In the genomic region with DNA sequence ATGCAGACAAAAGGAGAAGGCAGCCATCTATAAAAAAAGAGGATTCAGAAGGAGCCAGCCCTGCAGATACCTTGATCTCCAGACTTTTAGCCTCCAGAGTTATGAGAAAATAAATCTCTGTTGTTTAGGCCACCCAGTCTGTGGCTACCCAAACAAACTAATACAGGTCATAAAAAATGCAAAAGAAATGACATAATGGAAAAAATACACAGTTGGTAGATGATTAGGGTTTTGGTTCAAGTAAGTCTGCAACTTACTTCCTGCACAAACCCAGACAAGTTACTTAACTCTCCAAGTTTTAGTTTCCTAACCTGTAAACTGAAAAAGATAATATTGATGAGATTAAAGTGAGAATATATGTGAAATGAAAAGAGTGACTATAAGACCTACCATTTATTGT, we compare ENCODE assay signal across 28 cellular contexts. TPM values are rescaled to one million over a fixed set of nuclear protein-coding genes. Genes with fewer than 3 reads are reported as not detected.
DNase-seq lines count a peak whose midpoint lies in the region; ATAC-seq, FAIRE-seq and TF ChIP-seq lines count a peak whose summit lies in the region.
"Had no signal": no experiment of that assay in that cellular context is flagged by ENCODE, and none has a peak within 500 bp of the region (broad histone marks: within the 10 kb centered on the region; RNA-seq: fewer than 3 reads in every experiment).

No MANE protein-coding gene starts in this region.

- TF ChIP-seq CTCF in activated CD8-positive, alpha-beta T cell treated with anti-CD3 and anti-CD28 coated beads for 36 hours (IDR thresholded peaks at IDR 0.05), result no peak
- TF ChIP-seq CTCF in D721Med (IDR thresholded peaks at IDR 0.05; ENCODE audit: insufficient read depth, missing control alignments), result no peak

- H3K36me3 Mint-ChIP-seq in activated CD8-positive, alpha-beta T cell treated with anti-CD3 and anti-CD28 coated beads for 36 hours (ENCODE audit: low read depth), result peaks cover 52% of the 10 kb centered on the region
- peaks cover 43% of the 10 kb centered on the region for H3K36me3 Mint-ChIP-seq in activated CD8-positive, alpha-beta T cell treated with anti-CD3 and anti-CD28 coated beads, Interleukin-2, amount 10 ng/mL, durations not matched to agents 7 days and 5 days (ENCODE audit: low read depth)
- peaks cover 49% of the 10 kb centered on the region for H3K36me3 Mint-ChIP-seq in effector memory CD8-positive, alpha-beta T cell (ENCODE audit: insufficient read depth)

- no peaks in the 10 kb centered on the region for H3K27me3 Mint-ChIP-seq in activated CD8-positive, alpha-beta T cell treated with anti-CD3 and anti-CD28 coated beads for 36 hours
- H3K27me3 Mint-ChIP-seq in activated CD8-positive, alpha-beta T cell treated with anti-CD3 and anti-CD28 coated beads, Interleukin-2, amount 10 ng/mL, durations not matched to agents 7 days and 5 days (ENCODE audit: low read depth), result no peaks in the 10 kb centered on the region
- H3K27me3 Mint-ChIP-seq in effector memory CD8-positive, alpha-beta T cell, result no peaks in the 10 kb centered on the region
- H3K27me3 Mint-ChIP-seq: CD8-positive, alpha-beta memory T cell had no signal

- intact Hi-C loops in activated CD8-positive, alpha-beta T cell treated with anti-CD3 and anti-CD28 coated beads for 36 hours (cut with micrococcal nuclease), result no loop called here

- peak; percentile 51 for FAIRE-seq in D721Med (lab: Jason Lieb, UNC)
- FAIRE-seq: GM12891 had no signal

- no peaks in the 10 kb centered on the region for H3K9me3 Mint-ChIP-seq in activated CD8-positive, alpha-beta T cell treated with anti-CD3 and anti-CD28 coated beads for 36 hours
- no peaks in the 10 kb centered on the region for H3K9me3 Mint-ChIP-seq in activated CD8-positive, alpha-beta T cell treated with anti-CD3 and anti-CD28 coated beads, Interleukin-2, amount 10 ng/mL, durations not matched to agents 7 days and 5 days (ENCODE audit: insufficient read depth)
- H3K9me3 Mint-ChIP-seq in effector memory CD8-positive, alpha-beta T cell, result no peaks in the 10 kb centered on the region
- H3K9me3 Mint-ChIP-seq: CD8-positive, alpha-beta memory T cell had no signal

- H3K27ac Mint-ChIP-seq in activated CD8-positive, alpha-beta T cell treated with anti-CD3 and anti-CD28 coated beads for 36 hours, result peak overlapping the region; percentile 46
- no peak overlapping the region for H3K27ac Mint-ChIP-seq in activated CD8-positive, alpha-beta T cell treated with anti-CD3 and anti-CD28 coated beads, Interleukin-2, amount 10 ng/mL, durations not matched to agents 7 days and 5 days
- H3K27ac Mint-ChIP-seq in effector memory CD8-positive, alpha-beta T cell, result peak overlapping the region; percentile 6 to 80

- no peak overlapping the region for H3K4me3 Mint-ChIP-seq in activated CD8-positive, alpha-beta T cell treated with anti-CD3 and anti-CD28 coated beads for 36 hours
- no peak overlapping the region for H3K4me3 Mint-ChIP-seq in activated CD8-positive, alpha-beta T cell treated with anti-CD3 and anti-CD28 coated beads, Interleukin-2, amount 10 ng/mL, durations not matched to agents 7 days and 5 days
- no peak overlapping the region for H3K4me3 Mint-ChIP-seq in effector memory CD8-positive, alpha-beta T cell
- H3K4me3 Mint-ChIP-seq: CD14-positive monocyte; CD8-positive, alpha-beta memory T cell had no signal

- POLR2A ChIA-PET in activated CD8-positive, alpha-beta T cell treated with anti-CD3 and anti-CD28 coated beads for 36 hours (lab: Charles Lee), result no interaction called here
- POLR2A ChIA-PET in activated CD8-positive, alpha-beta T cell treated with anti-CD3 and anti-CD28 coated beads, Interleukin-2, amount 10 ng/mL, durations not matched to agents 7 days and 5 days (lab: Charles Lee), result no interaction called here

- no peak for ATAC-seq in activated CD8-positive, alpha-beta T cell treated with anti-CD3 and anti-CD28 coated beads for 36 hours
- ATAC-seq in activated CD8-positive, alpha-beta T cell treated with anti-CD3 and anti-CD28 coated beads, Interleukin-2, amount 10 ng/mL, durations not matched to agents 7 days and 5 days, result no peak
- peak; percentile 49 for ATAC-seq in GM19351 (IDR thresholded peaks at IDR 0.05; ENCODE audit: unreplicated experiment)
- no peak for ATAC-seq in effector memory CD8-positive, alpha-beta T cell (replicated peaks)
- ATAC-seq: HCT116, Panc1 had no signal

- peaks cover 20% of the 10 kb centered on the region for H3K4me1 Mint-ChIP-seq in activated CD8-positive, alpha-beta T cell treated with anti-CD3 and anti-CD28 coated beads for 36 hours (ENCODE audit: low read depth)
- peaks cover 13% of the 10 kb centered on the region for H3K4me1 Mint-ChIP-seq in activated CD8-positive, alpha-beta T cell treated with anti-CD3 and anti-CD28 coated beads, Interleukin-2, amount 10 ng/mL, durations not matched to agents 7 days and 5 days (ENCODE audit: low read depth)
- H3K4me1 Mint-ChIP-seq in effector memory CD8-positive, alpha-beta T cell (ENCODE audit: low read depth in 2 of 2), result peaks cover 4 to 21% of the 10 kb centered on the region in 2 donors

- DNase-seq in activated CD8-positive, alpha-beta T cell treated with anti-CD3 and anti-CD28 coated beads for 36 hours, result no peak
- DNase-seq in activated CD8-positive, alpha-beta T cell treated with anti-CD3 and anti-CD28 coated beads, Interleukin-2, amount 10 ng/mL, durations not matched to agents 7 days and 5 days, result no peak
- DNase-seq in D721Med (ENCODE audit: insufficient read length, low spot score) (no peak), superior temporal gyrus (ENCODE audit: extremely low spot score) (no peak), NOMO-1 treated with DMSO at 0.1 percent for 48 hours (lab: John Stamatoyannopoulos, UW; ENCODE audit: unreplicated experiment) (no peak), putamen (ENCODE audit: low spot score) (no peak)
- DNase-seq in effector memory CD8-positive, alpha-beta T cell, result no peak
- DNase-seq: 8988T; ACHN; BE2C; CD8-positive, alpha-beta memory T cell; DMS79 treated with DMSO at 0.1 percent for 48 hours; GF-D8; NCI-H1048; NCI-H1417; NCI-H1694; NCI-H2029 treated with DMSO at 0.1 percent for 48 hours; NCI-H69; SHP77 had no signal

- CTCF ChIA-PET in activated CD8-positive, alpha-beta T cell treated with anti-CD3 and anti-CD28 coated beads for 36 hours (lab: Charles Lee), result interaction anchor here (1.0 kb wide), 1 partner anchor 28 kb away, joined by 4 read pairs; no protein-coding TSS in a partner anchor
- CTCF ChIA-PET in activated CD8-positive, alpha-beta T cell treated with anti-CD3 and anti-CD28 coated beads, Interleukin-2, amount 10 ng/mL, durations not matched to agents 7 days and 5 days (lab: Charles Lee), result no interaction called here

RNA-seq across cellular contexts. Expression of a gene that starts 11.3 kb away (rescaled TPM):
- total RNA-seq in activated CD8-positive, alpha-beta T cell treated with anti-CD3 and anti-CD28 coated beads for 36 hours, result 10 to 100 TPM; 31.5 to 31.6 TPM
- 10 to 100 TPM; 20.0 to 21.2 TPM for total RNA-seq in activated CD8-positive, alpha-beta T cell treated with anti-CD3 and anti-CD28 coated beads, Interleukin-2, amount 10 ng/mL, durations not matched to agents 7 days and 5 days

RNA-seq across cellular contexts. Expression of a gene that starts 14.4 kb away (rescaled TPM):
- total RNA-seq in activated CD8-positive, alpha-beta T cell treated with anti-CD3 and anti-CD28 coated beads for 36 hours, result not detected
- total RNA-seq in activated CD8-positive, alpha-beta T cell treated with anti-CD3 and anti-CD28 coated beads, Interleukin-2, amount 10 ng/mL, durations not matched to agents 7 days and 5 days, result not detected
- total RNA-seq: CD8-positive, alpha-beta memory T cell; H4; HT-29; NCI-H460; OCI-LY7 had no signal
